In the genomic region with DNA sequence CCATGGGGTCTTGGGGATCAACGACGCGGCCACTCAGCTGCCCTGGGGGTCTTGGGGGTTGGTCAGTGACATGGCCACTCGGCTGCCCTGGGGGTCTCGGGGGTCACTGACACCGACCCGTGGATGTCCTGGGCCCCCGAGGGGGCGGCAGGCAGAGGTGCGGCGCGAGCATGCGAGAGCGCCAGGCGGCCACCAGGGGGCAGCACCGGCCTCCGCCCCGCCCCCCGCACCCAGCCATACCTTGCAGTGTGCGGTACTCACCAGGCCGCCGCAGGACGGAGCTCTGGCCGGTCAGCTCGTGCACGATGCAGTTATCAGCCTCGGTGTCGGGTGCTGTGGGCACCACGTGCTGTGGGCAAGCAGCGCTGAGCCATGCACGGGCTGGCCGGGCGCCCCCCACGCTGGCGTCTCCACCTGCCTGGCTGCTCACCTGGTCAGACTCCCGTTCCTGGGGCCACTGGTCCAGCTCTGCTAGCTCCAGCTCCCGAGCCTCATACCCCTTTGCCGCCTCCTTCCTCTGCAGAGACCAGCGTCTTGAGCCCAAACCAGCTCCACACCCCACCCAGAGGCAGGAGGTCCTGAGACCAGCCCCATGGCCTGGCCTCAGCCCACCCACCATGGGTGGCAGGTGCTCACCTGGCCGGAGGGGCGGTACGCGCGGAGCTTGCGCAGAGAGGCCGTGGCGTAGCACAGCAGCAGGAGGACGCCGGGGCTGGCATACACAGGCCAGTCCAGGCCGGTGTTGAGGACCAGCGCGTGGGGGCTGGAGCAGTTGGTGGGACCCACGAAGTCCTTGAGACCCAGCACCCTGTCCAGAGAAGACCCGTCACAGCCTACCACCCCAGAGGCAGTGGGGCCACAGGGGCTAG, we compare ENCODE assay signal across 1 cellular context.
TF ChIP-seq lines count a peak whose summit lies in the region.

No MANE protein-coding gene starts in this region.

TF ChIP-seq in HCT116, 20 proteins besides CTCF, POLR2A, EP300 and RAD21 (continued from another document):
- TF ChIP-seq, protein P1, sequence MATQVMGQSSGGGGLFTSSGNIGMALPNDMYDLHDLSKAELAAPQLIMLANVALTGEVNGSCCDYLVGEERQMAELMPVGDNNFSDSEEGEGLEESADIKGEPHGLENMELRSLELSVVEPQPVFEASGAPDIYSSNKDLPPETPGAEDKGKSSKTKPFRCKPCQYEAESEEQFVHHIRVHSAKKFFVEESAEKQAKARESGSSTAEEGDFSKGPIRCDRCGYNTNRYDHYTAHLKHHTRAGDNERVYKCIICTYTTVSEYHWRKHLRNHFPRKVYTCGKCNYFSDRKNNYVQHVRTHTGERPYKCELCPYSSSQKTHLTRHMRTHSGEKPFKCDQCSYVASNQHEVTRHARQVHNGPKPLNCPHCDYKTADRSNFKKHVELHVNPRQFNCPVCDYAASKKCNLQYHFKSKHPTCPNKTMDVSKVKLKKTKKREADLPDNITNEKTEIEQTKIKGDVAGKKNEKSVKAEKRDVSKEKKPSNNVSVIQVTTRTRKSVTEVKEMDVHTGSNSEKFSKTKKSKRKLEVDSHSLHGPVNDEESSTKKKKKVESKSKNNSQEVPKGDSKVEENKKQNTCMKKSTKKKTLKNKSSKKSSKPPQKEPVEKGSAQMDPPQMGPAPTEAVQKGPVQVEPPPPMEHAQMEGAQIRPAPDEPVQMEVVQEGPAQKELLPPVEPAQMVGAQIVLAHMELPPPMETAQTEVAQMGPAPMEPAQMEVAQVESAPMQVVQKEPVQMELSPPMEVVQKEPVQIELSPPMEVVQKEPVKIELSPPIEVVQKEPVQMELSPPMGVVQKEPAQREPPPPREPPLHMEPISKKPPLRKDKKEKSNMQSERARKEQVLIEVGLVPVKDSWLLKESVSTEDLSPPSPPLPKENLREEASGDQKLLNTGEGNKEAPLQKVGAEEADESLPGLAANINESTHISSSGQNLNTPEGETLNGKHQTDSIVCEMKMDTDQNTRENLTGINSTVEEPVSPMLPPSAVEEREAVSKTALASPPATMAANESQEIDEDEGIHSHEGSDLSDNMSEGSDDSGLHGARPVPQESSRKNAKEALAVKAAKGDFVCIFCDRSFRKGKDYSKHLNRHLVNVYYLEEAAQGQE (IDR thresholded peaks at IDR 0.05; ENCODE audit: low read depth), result no peak
- TF ChIP-seq ZNF274 (IDR thresholded peaks at IDR 0.05; ENCODE audit: low read depth, low read length) (no peak), POLR2AphosphoS5 (IDR thresholded peaks at IDR 0.05; ENCODE audit: low read depth, low read length) (peak; percentile 39; the same call in 1 of the 2 replicates), EZH2phosphoT487 (IDR thresholded peaks at IDR 0.05; ENCODE audit: borderline replicate concordance) (no peak), JUND (IDR thresholded peaks at IDR 0.05) (no peak), FOSL1 (IDR thresholded peaks at IDR 0.05; ENCODE audit: low read depth) (no peak), SP1 (IDR thresholded peaks at IDR 0.05; ENCODE audit: low read depth) (no peak), CBX3 (IDR thresholded peaks at IDR 0.05; ENCODE audit: low read depth) (no peak), SIN3A (IDR thresholded peaks at IDR 0.05; ENCODE audit: low read depth) (no peak), TCF7L2 (IDR thresholded peaks at IDR 0.05; ENCODE audit: borderline replicate concordance, extremely low read depth, insufficient read depth, insufficient read length) (no peak)
- TF ChIP-seq, protein P2, sequence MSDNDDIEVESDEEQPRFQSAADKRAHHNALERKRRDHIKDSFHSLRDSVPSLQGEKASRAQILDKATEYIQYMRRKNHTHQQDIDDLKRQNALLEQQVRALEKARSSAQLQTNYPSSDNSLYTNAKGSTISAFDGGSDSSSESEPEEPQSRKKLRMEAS (IDR thresholded peaks at IDR 0.05), result peak; percentile 98
- TF ChIP-seq, protein P3, sequence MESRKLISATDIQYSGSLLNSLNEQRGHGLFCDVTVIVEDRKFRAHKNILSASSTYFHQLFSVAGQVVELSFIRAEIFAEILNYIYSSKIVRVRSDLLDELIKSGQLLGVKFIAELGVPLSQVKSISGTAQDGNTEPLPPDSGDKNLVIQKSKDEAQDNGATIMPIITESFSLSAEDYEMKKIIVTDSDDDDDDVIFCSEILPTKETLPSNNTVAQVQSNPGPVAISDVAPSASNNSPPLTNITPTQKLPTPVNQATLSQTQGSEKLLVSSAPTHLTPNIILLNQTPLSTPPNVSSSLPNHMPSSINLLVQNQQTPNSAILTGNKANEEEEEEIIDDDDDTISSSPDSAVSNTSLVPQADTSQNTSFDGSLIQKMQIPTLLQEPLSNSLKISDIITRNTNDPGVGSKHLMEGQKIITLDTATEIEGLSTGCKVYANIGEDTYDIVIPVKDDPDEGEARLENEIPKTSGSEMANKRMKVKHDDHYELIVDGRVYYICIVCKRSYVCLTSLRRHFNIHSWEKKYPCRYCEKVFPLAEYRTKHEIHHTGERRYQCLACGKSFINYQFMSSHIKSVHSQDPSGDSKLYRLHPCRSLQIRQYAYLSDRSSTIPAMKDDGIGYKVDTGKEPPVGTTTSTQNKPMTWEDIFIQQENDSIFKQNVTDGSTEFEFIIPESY (IDR thresholded peaks at IDR 0.05; ENCODE audit: extremely low read depth, insufficient replicate concordance, low read length), result no peak
